Comparison of ENCODE assay signal across 7 cellular contexts in genomic region chr2:152375174-152375573, GRCh38.
"Had no signal": no experiment of that assay in that cellular context is flagged by ENCODE, and none has a peak within 500 bp of the region (broad histone marks: within the 10 kb centered on the region; RNA-seq: fewer than 3 reads in every experiment).

No MANE protein-coding gene starts in this region.

- H3K27ac ChIP-seq: HL-60 had no signal

- H3K27ac Mint-ChIP-seq: IgD-negative memory B cell had no signal

- H3K4me3 ChIP-seq: K562 had no signal

- H3K4me3 Mint-ChIP-seq: IgD-negative memory B cell had no signal

- H3K36me3 Mint-ChIP-seq: IgD-negative memory B cell had no signal

- ATAC-seq: K562 had no signal

- DNase-seq: IMR-90, KBM-7 had no signal

- FAIRE-seq: HepG2, HTR-8/SVneo, K562 had no signal
